ENCODE assay signal across 1 cellular context in the genomic region with DNA sequence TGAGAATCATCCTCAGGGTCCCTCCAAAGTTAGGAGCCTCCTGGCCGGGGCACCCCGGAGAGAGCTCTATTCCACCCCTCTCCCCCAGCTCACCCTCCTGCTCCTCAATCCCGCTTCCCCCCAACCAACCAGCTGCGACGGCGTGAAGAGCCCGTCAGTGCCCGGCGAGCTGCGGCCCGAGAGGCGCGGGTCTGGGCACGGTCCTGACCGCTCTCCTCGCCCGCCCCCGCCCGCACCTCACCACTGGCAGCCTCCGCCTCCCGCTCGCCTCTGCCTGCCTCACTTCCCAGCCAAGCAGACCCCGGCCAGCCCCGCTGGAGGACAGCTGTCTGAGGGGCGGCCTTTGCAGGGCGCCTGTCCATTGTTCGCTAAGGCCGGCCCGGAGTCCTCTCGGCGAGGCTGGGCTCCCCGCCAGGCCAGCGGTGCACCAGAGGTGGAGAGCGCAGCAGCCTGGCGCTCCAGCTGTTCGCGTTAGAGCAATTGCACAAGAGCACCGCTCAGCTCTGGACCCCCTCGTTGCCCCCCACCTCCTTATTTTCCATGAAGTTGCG.
TF ChIP-seq lines count a peak whose summit lies in the region.

No MANE protein-coding gene starts in this region.

TF ChIP-seq in HepG2, 621 proteins besides CTCF, POLR2A, EP300 and RAD21 (continued from another document and continues in another):
- TF ChIP-seq KDM2A (CRISPR knock-in tag; IDR thresholded peaks at IDR 0.05; ENCODE audit: borderline replicate concordance, low read depth) (no peak; the same call in 1 of the 2 replicates), ZNF383 (CRISPR knock-in tag; IDR thresholded peaks at IDR 0.05; ENCODE audit: borderline replicate concordance) (no peak), SCMH1 (CRISPR knock-in tag; IDR thresholded peaks at IDR 0.05; ENCODE audit: borderline replicate concordance) (no peak), CCDC6 (CRISPR knock-in tag; IDR thresholded peaks at IDR 0.05) (no peak), ZNF83 (CRISPR knock-in tag; IDR thresholded peaks at IDR 0.05; ENCODE audit: borderline replicate concordance) (no peak), ZNF17 (CRISPR knock-in tag; IDR thresholded peaks at IDR 0.05) (no peak), ZNF282 (IDR thresholded peaks at IDR 0.05; ENCODE audit: partially characterized antibody) (no peak), ATF1 (CRISPR knock-in tag; IDR thresholded peaks at IDR 0.05) (no peak), SALL1 (CRISPR knock-in tag; IDR thresholded peaks at IDR 0.05) (peak; percentile 32; the same call in 1 of the 2 replicates), CBX5 (CRISPR knock-in tag; IDR thresholded peaks at IDR 0.05; ENCODE audit: borderline replicate concordance) (0 out of 2 replicates have a peak, but pooled peaks have one; percentile 29), TAF1 (CRISPR knock-in tag; IDR thresholded peaks at IDR 0.05) (peak; percentile 40; the same call in 1 of the 2 replicates), NCOA1 (CRISPR knock-in tag; IDR thresholded peaks at IDR 0.05) (no peak), RFXAP (CRISPR knock-in tag; IDR thresholded peaks at IDR 0.05; ENCODE audit: borderline replicate concordance) (no peak), ZNF672 (CRISPR knock-in tag; IDR thresholded peaks at IDR 0.05) (no peak), ZBTB21 (CRISPR knock-in tag; IDR thresholded peaks at IDR 0.05) (no peak), ZSCAN22 (CRISPR knock-in tag; IDR thresholded peaks at IDR 0.05) (no peak), CC2D1A (CRISPR knock-in tag; IDR thresholded peaks at IDR 0.05) (no peak), KDM5B (CRISPR knock-in tag; IDR thresholded peaks at IDR 0.05; ENCODE audit: borderline replicate concordance) (no peak), ZFYVE20 (CRISPR knock-in tag; IDR thresholded peaks at IDR 0.05; ENCODE audit: borderline replicate concordance, low read depth) (no peak), HMGA1 (CRISPR knock-in tag; conservative IDR thresholded peaks at IDR 0.05) (no peak), CBX1 (IDR thresholded peaks at IDR 0.05; ENCODE audit: low read depth) (no peak), ZNF7 (CRISPR knock-in tag; IDR thresholded peaks at IDR 0.05) (no peak), ZNF615 (CRISPR knock-in tag; IDR thresholded peaks at IDR 0.05; ENCODE audit: borderline replicate concordance) (no peak), ZNF713 (CRISPR knock-in tag; IDR thresholded peaks at IDR 0.05) (0 out of 2 replicates have a peak, but pooled peaks have one; percentile 52), ZKSCAN1 (IDR thresholded peaks at IDR 0.05; ENCODE audit: low read length) (no peak), SAP130 (CRISPR knock-in tag; IDR thresholded peaks at IDR 0.05; ENCODE audit: low read depth) (peak; percentile 75), MLLT10 (CRISPR knock-in tag; IDR thresholded peaks at IDR 0.05) (no peak), ZNF768 (CRISPR knock-in tag; IDR thresholded peaks at IDR 0.05) (peak; percentile 46; the same call in 1 of the 2 replicates), EEA1 (CRISPR knock-in tag; IDR thresholded peaks at IDR 0.05; ENCODE audit: borderline replicate concordance) (0 out of 2 replicates have a peak, but pooled peaks have one; percentile 28), ZNF775 (CRISPR knock-in tag; IDR thresholded peaks at IDR 0.05; ENCODE audit: borderline replicate concordance) (no peak), POLR2AphosphoS2 (IDR thresholded peaks at IDR 0.05; ENCODE audit: low read depth, low read length) (no peak), MYC (CRISPR knock-in tag; IDR thresholded peaks at IDR 0.05; ENCODE audit: borderline replicate concordance) (peak; percentile 16; the same call in 1 of the 2 replicates), TBP (CRISPR knock-in tag; IDR thresholded peaks at IDR 0.05) (no peak)
- TF ChIP-seq, protein P1, sequence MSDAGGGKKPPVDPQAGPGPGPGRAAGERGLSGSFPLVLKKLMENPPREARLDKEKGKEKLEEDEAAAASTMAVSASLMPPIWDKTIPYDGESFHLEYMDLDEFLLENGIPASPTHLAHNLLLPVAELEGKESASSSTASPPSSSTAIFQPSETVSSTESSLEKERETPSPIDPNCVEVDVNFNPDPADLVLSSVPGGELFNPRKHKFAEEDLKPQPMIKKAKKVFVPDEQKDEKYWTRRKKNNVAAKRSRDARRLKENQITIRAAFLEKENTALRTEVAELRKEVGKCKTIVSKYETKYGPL (CRISPR knock-in tag; IDR thresholded peaks at IDR 0.05) = no peak
- TF ChIP-seq, protein P2, sequence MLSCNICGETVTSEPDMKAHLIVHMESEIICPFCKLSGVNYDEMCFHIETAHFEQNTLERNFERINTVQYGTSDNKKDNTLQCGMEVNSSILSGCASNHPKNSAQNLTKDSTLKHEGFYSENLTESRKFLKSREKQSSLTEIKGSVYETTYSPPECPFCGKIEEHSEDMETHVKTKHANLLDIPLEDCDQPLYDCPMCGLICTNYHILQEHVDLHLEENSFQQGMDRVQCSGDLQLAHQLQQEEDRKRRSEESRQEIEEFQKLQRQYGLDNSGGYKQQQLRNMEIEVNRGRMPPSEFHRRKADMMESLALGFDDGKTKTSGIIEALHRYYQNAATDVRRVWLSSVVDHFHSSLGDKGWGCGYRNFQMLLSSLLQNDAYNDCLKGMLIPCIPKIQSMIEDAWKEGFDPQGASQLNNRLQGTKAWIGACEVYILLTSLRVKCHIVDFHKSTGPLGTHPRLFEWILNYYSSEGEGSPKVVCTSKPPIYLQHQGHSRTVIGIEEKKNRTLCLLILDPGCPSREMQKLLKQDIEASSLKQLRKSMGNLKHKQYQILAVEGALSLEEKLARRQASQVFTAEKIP (CRISPR knock-in tag; IDR thresholded peaks at IDR 0.05; ENCODE audit: borderline replicate concordance) = no peak
- TF ChIP-seq, protein P3, sequence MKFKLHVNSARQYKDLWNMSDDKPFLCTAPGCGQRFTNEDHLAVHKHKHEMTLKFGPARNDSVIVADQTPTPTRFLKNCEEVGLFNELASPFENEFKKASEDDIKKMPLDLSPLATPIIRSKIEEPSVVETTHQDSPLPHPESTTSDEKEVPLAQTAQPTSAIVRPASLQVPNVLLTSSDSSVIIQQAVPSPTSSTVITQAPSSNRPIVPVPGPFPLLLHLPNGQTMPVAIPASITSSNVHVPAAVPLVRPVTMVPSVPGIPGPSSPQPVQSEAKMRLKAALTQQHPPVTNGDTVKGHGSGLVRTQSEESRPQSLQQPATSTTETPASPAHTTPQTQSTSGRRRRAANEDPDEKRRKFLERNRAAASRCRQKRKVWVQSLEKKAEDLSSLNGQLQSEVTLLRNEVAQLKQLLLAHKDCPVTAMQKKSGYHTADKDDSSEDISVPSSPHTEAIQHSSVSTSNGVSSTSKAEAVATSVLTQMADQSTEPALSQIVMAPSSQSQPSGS (CRISPR knock-in tag; IDR thresholded peaks at IDR 0.05) = no peak
- TF ChIP-seq, protein P4, sequence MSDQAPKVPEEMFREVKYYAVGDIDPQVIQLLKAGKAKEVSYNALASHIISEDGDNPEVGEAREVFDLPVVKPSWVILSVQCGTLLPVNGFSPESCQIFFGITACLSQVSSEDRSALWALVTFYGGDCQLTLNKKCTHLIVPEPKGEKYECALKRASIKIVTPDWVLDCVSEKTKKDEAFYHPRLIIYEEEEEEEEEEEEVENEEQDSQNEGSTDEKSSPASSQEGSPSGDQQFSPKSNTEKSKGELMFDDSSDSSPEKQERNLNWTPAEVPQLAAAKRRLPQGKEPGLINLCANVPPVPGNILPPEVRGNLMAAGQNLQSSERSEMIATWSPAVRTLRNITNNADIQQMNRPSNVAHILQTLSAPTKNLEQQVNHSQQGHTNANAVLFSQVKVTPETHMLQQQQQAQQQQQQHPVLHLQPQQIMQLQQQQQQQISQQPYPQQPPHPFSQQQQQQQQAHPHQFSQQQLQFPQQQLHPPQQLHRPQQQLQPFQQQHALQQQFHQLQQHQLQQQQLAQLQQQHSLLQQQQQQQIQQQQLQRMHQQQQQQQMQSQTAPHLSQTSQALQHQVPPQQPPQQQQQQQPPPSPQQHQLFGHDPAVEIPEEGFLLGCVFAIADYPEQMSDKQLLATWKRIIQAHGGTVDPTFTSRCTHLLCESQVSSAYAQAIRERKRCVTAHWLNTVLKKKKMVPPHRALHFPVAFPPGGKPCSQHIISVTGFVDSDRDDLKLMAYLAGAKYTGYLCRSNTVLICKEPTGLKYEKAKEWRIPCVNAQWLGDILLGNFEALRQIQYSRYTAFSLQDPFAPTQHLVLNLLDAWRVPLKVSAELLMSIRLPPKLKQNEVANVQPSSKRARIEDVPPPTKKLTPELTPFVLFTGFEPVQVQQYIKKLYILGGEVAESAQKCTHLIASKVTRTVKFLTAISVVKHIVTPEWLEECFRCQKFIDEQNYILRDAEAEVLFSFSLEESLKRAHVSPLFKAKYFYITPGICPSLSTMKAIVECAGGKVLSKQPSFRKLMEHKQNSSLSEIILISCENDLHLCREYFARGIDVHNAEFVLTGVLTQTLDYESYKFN (CRISPR knock-in tag; conservative IDR thresholded peaks at IDR 0.05) = no peak
- TF ChIP-seq, protein P5, sequence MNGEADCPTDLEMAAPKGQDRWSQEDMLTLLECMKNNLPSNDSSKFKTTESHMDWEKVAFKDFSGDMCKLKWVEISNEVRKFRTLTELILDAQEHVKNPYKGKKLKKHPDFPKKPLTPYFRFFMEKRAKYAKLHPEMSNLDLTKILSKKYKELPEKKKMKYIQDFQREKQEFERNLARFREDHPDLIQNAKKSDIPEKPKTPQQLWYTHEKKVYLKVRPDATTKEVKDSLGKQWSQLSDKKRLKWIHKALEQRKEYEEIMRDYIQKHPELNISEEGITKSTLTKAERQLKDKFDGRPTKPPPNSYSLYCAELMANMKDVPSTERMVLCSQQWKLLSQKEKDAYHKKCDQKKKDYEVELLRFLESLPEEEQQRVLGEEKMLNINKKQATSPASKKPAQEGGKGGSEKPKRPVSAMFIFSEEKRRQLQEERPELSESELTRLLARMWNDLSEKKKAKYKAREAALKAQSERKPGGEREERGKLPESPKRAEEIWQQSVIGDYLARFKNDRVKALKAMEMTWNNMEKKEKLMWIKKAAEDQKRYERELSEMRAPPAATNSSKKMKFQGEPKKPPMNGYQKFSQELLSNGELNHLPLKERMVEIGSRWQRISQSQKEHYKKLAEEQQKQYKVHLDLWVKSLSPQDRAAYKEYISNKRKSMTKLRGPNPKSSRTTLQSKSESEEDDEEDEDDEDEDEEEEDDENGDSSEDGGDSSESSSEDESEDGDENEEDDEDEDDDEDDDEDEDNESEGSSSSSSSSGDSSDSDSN (CRISPR knock-in tag; IDR thresholded peaks at IDR 0.05) = peak; percentile 96
- TF ChIP-seq, protein P6, sequence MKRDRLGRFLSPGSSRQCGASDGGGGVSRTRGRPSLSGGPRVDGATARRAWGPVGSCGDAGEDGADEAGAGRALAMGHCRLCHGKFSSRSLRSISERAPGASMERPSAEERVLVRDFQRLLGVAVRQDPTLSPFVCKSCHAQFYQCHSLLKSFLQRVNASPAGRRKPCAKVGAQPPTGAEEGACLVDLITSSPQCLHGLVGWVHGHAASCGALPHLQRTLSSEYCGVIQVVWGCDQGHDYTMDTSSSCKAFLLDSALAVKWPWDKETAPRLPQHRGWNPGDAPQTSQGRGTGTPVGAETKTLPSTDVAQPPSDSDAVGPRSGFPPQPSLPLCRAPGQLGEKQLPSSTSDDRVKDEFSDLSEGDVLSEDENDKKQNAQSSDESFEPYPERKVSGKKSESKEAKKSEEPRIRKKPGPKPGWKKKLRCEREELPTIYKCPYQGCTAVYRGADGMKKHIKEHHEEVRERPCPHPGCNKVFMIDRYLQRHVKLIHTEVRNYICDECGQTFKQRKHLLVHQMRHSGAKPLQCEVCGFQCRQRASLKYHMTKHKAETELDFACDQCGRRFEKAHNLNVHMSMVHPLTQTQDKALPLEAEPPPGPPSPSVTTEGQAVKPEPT (CRISPR knock-in tag; IDR thresholded peaks at IDR 0.05; ENCODE audit: low read depth) = no peak
- TF ChIP-seq, protein P7, sequence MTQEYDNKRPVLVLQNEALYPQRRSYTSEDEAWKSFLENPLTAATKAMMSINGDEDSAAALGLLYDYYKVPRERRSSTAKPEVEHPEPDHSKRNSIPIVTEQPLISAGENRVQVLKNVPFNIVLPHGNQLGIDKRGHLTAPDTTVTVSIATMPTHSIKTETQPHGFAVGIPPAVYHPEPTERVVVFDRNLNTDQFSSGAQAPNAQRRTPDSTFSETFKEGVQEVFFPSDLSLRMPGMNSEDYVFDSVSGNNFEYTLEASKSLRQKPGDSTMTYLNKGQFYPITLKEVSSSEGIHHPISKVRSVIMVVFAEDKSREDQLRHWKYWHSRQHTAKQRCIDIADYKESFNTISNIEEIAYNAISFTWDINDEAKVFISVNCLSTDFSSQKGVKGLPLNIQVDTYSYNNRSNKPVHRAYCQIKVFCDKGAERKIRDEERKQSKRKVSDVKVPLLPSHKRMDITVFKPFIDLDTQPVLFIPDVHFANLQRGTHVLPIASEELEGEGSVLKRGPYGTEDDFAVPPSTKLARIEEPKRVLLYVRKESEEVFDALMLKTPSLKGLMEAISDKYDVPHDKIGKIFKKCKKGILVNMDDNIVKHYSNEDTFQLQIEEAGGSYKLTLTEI (CRISPR knock-in tag; conservative IDR thresholded peaks at IDR 0.05) = no peak
- TF ChIP-seq, protein P8, sequence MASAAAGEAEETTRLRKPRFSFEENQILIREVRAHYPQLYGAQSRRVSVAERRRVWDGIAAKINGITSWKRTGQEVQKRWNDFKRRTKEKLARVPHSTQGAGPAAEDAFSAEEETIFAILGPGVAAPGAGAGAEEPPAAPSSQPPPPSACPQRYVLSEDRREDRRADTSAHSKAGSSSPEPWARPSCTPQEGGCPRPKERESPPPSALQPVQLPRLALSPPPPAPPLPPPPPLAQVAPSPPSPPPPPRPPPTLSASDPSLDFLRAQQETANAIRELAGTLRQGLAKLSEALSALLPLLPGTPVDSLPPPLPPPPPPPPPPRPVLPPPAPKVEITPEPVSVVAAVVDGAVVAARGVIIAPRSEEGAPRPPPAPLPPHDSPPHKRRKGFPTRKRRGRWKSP (CRISPR knock-in tag; IDR thresholded peaks at IDR 0.05) = no peak
- TF ChIP-seq, protein P9, sequence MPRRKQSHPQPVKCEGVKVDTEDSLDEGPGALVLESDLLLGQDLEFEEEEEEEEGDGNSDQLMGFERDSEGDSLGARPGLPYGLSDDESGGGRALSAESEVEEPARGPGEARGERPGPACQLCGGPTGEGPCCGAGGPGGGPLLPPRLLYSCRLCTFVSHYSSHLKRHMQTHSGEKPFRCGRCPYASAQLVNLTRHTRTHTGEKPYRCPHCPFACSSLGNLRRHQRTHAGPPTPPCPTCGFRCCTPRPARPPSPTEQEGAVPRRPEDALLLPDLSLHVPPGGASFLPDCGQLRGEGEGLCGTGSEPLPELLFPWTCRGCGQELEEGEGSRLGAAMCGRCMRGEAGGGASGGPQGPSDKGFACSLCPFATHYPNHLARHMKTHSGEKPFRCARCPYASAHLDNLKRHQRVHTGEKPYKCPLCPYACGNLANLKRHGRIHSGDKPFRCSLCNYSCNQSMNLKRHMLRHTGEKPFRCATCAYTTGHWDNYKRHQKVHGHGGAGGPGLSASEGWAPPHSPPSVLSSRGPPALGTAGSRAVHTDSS (CRISPR knock-in tag; conservative IDR thresholded peaks at IDR 0.05) = no peak
- TF ChIP-seq, protein P10, sequence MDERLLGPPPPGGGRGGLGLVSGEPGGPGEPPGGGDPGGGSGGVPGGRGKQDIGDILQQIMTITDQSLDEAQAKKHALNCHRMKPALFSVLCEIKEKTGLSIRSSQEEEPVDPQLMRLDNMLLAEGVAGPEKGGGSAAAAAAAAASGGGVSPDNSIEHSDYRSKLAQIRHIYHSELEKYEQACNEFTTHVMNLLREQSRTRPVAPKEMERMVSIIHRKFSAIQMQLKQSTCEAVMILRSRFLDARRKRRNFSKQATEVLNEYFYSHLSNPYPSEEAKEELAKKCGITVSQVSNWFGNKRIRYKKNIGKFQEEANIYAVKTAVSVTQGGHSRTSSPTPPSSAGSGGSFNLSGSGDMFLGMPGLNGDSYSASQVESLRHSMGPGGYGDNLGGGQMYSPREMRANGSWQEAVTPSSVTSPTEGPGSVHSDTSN (CRISPR knock-in tag; IDR thresholded peaks at IDR 0.05) = no peak
- TF ChIP-seq, protein P11, sequence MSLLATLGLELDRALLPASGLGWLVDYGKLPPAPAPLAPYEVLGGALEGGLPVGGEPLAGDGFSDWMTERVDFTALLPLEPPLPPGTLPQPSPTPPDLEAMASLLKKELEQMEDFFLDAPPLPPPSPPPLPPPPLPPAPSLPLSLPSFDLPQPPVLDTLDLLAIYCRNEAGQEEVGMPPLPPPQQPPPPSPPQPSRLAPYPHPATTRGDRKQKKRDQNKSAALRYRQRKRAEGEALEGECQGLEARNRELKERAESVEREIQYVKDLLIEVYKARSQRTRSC (CRISPR knock-in tag; IDR thresholded peaks at IDR 0.05; ENCODE audit: low read depth) = no peak
